8 cellular contexts compared by ENCODE assay signal in the genomic region with DNA sequence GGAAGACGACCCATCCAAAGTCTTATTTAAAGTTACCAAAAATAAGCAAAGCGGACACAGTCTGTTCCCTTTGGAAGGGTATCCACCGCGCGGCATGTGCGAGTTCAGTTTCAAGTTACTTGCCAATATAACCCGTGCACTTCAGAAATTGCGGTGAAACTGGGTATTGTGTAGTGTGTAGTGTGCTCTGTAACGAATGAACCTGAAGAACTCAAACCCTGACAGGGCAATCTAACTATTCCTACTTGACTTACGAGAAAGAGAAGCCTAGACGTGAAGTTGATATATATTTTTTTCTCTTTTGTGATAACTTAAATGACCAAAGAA. TPM values are rescaled to one million over a fixed set of nuclear protein-coding genes. Genes with fewer than 3 reads are reported as not detected.
DNase-seq lines count a peak whose midpoint lies in the region; ATAC-seq lines count a peak whose summit lies in the region.

No MANE protein-coding gene starts in this region.

- H3K9me3 Mint-ChIP-seq in activated naive CD4-positive, alpha-beta T cell treated with anti-CD3 and anti-CD28 coated beads, Interleukin-2, amount 10 ng/mL, durations not matched to agents 7 days and 5 days = peaks cover 11% of the 10 kb centered on the region
- peaks cover 12% of the 10 kb centered on the region for H3K9me3 Mint-ChIP-seq in activated T-helper 1 cell treated with anti-CD3 and anti-CD28 coated beads, Interleukin-12 subunit alpha, Interleukin-12 subunit beta, Interleukin-2, Interleukin-4 antibody, amounts not matched to agents 30 ng/mL and 10 ng/mL and 1 ng/mL, durations not matched to agents 14 hours and 24 hours and 36 hours
- no peaks in the 10 kb centered on the region for H3K9me3 Mint-ChIP-seq in immature natural killer cell

- intact Hi-C loops in activated T-helper 1 cell treated with anti-CD3 and anti-CD28 coated beads, Interleukin-12 subunit alpha, Interleukin-12 subunit beta, Interleukin-2, Interleukin-4 antibody, amounts not matched to agents 30 ng/mL and 10 ng/mL and 1 ng/mL, durations not matched to agents 14 hours and 24 hours and 36 hours (cut with micrococcal nuclease) = loop anchor here (1.0 kb wide), 1 partner anchor 934 kb away; no protein-coding TSS in a partner anchor

- CTCF ChIA-PET in activated naive CD4-positive, alpha-beta T cell treated with anti-CD3 and anti-CD28 coated beads, Interleukin-2, amount 10 ng/mL, durations not matched to agents 7 days and 5 days (lab: Charles Lee) = interaction anchor here (0.8 to 3.0 kb wide), 6 partner anchors 139 to 396 kb away, joined by 3 to 14 read pairs (median 3); no protein-coding TSS in a partner anchor

- H3K27ac Mint-ChIP-seq in activated naive CD4-positive, alpha-beta T cell treated with anti-CD3 and anti-CD28 coated beads, Interleukin-2, amount 10 ng/mL, durations not matched to agents 7 days and 5 days = peak overlapping the region; percentile 92
- H3K27ac Mint-ChIP-seq in activated T-helper 1 cell treated with anti-CD3 and anti-CD28 coated beads, Interleukin-12 subunit alpha, Interleukin-12 subunit beta, Interleukin-2, Interleukin-4 antibody, amounts not matched to agents 30 ng/mL and 10 ng/mL and 1 ng/mL, durations not matched to agents 14 hours and 24 hours and 36 hours = peak overlapping the region; percentile 94
- H3K27ac Mint-ChIP-seq in immature natural killer cell = peak overlapping the region; percentile 89 to 92 (median 90)

- H3K36me3 Mint-ChIP-seq in activated naive CD4-positive, alpha-beta T cell treated with anti-CD3 and anti-CD28 coated beads, Interleukin-2, amount 10 ng/mL, durations not matched to agents 7 days and 5 days = peaks cover 21% of the 10 kb centered on the region
- H3K36me3 Mint-ChIP-seq in activated T-helper 1 cell treated with anti-CD3 and anti-CD28 coated beads, Interleukin-12 subunit alpha, Interleukin-12 subunit beta, Interleukin-2, Interleukin-4 antibody, amounts not matched to agents 30 ng/mL and 10 ng/mL and 1 ng/mL, durations not matched to agents 14 hours and 24 hours and 36 hours (ENCODE audit: low read depth) = peaks cover 7% of the 10 kb centered on the region
- no peaks in the 10 kb centered on the region for H3K36me3 Mint-ChIP-seq in immature natural killer cell

- no peaks in the 10 kb centered on the region for H3K27me3 Mint-ChIP-seq in activated naive CD4-positive, alpha-beta T cell treated with anti-CD3 and anti-CD28 coated beads, Interleukin-2, amount 10 ng/mL, durations not matched to agents 7 days and 5 days
- no peaks in the 10 kb centered on the region for H3K27me3 Mint-ChIP-seq in activated T-helper 1 cell treated with anti-CD3 and anti-CD28 coated beads, Interleukin-12 subunit alpha, Interleukin-12 subunit beta, Interleukin-2, Interleukin-4 antibody, amounts not matched to agents 30 ng/mL and 10 ng/mL and 1 ng/mL, durations not matched to agents 14 hours and 24 hours and 36 hours (ENCODE audit: insufficient read depth)
- peaks cover 0 to 18% (median 0%) of the 10 kb centered on the region in 3 donors for H3K27me3 Mint-ChIP-seq in immature natural killer cell (ENCODE audit: low read depth in 3 of 3)

- no peak for ATAC-seq in GM21825 (IDR thresholded peaks at IDR 0.05; ENCODE audit: unreplicated experiment)

- H3K4me1 Mint-ChIP-seq in activated naive CD4-positive, alpha-beta T cell treated with anti-CD3 and anti-CD28 coated beads, Interleukin-2, amount 10 ng/mL, durations not matched to agents 7 days and 5 days = peaks cover 59% of the 10 kb centered on the region
- H3K4me1 Mint-ChIP-seq in activated T-helper 1 cell treated with anti-CD3 and anti-CD28 coated beads, Interleukin-12 subunit alpha, Interleukin-12 subunit beta, Interleukin-2, Interleukin-4 antibody, amounts not matched to agents 30 ng/mL and 10 ng/mL and 1 ng/mL, durations not matched to agents 14 hours and 24 hours and 36 hours (ENCODE audit: low read depth) = peaks cover 67% of the 10 kb centered on the region
- peaks cover 59 to 67% of the 10 kb centered on the region in 2 donors for H3K4me1 Mint-ChIP-seq in immature natural killer cell

- peak overlapping the region; percentile 88 for H3K4me3 Mint-ChIP-seq in activated naive CD4-positive, alpha-beta T cell treated with anti-CD3 and anti-CD28 coated beads, Interleukin-2, amount 10 ng/mL, durations not matched to agents 7 days and 5 days
- H3K4me3 Mint-ChIP-seq in activated T-helper 1 cell treated with anti-CD3 and anti-CD28 coated beads, Interleukin-12 subunit alpha, Interleukin-12 subunit beta, Interleukin-2, Interleukin-4 antibody, amounts not matched to agents 30 ng/mL and 10 ng/mL and 1 ng/mL, durations not matched to agents 14 hours and 24 hours and 36 hours = peak overlapping the region; percentile 98
- peak overlapping the region; percentile 88 to 92 (median 90) for H3K4me3 Mint-ChIP-seq in immature natural killer cell

- peak; percentile 61 for DNase-seq in activated naive CD4-positive, alpha-beta T cell treated with anti-CD3 and anti-CD28 coated beads, Interleukin-2, amount 10 ng/mL, durations not matched to agents 7 days and 5 days
- DNase-seq in activated naive CD4-positive, alpha-beta T cell (lab: John Stamatoyannopoulos, UW) = no peak
- no peak for DNase-seq in activated T-helper 1 cell treated with anti-CD3 and anti-CD28 coated beads, Interleukin-12 subunit alpha, Interleukin-12 subunit beta, Interleukin-2, Interleukin-4 antibody, amounts not matched to agents 30 ng/mL and 10 ng/mL and 1 ng/mL, durations not matched to agents 14 hours and 24 hours and 36 hours (ENCODE audit: low spot score)
- DNase-seq in immature natural killer cell (no peak), DMS79 (lab: John Stamatoyannopoulos, UW) (no peak), NCI-H1092 (lab: John Stamatoyannopoulos, UW) (no peak)

- peak overlapping the region; percentile 95 for H3K27ac ChIP-seq in temporal lobe (ENCODE audit: low read depth, low read length)

RNA-seq across cellular contexts. Expression of a gene that starts 1.5 kb away (rescaled TPM):
- 35.0 and 38.8 TPM in 2 replicates for total RNA-seq in activated T-helper 1 cell treated with anti-CD3 and anti-CD28 coated beads, Interleukin-12 subunit alpha, Interleukin-12 subunit beta, Interleukin-2, Interleukin-4 antibody, amounts not matched to agents 30 ng/mL and 10 ng/mL and 1 ng/mL, durations not matched to agents 14 hours and 24 hours and 36 hours
- polyA plus RNA-seq in immature natural killer cell = 10 to 100 TPM; 12.4 to 18.1 (median 14.4) TPM
- 53.4 TPM for total RNA-seq in temporal lobe
